In the genomic region with DNA sequence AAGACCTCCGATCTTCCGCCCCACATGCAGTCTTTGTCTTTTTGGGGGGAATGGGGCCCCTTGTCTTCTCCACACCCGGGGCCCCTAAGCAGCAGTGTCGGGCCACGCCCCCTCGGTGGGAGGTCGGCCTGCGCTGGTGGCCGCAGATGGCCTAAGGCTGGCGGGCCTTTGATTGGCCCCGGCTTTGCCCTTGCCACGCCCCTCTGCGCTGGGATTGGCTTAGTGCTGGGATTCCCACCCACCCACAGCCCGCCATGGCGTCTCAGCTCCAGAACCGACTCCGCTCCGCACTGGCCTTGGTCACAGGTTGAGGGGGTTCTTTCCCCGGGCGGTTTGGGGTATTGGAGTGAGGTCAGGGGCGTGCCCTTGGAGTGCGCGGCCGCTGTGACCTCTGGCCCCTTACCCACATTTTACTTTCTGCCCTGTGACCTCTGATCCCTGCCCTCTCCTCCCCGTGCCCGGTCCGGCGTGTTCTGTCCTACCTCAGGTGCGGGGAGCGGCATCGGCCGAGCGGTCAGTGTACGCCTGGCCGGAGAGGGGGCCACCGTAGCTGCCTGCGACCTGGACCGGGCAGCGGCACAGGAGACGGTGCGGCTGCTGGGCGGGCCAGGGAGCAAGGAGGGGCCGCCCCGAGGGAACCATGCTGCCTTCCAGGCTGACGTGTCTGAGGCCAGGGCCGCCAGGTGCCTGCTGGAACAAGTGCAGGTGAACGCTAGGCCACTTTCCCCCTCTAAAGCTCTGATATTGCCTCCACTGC, we compare ENCODE assay signal across 8 cellular contexts. TPM values are rescaled to one million over a fixed set of nuclear protein-coding genes. Genes with fewer than 3 reads are reported as not detected.
DNase-seq lines count a peak whose midpoint lies in the region; ATAC-seq and TF ChIP-seq lines count a peak whose summit lies in the region.

A gene (plus strand): TSS at position 241 of the 757 bp plus-strand sequence. CDS start 14 bp downstream, at position 255.

- H3K27me3 Mint-ChIP-seq in activated T-helper 1 cell treated with anti-CD3 and anti-CD28 coated beads, Interleukin-12 subunit alpha, Interleukin-12 subunit beta, Interleukin-2, Interleukin-4 antibody, amounts not matched to agents 30 ng/mL and 10 ng/mL and 1 ng/mL, durations not matched to agents 14 hours and 24 hours and 36 hours (ENCODE audit: insufficient read depth), result no peaks in the 10 kb centered on the region
- no peaks in the 10 kb centered on the region for H3K27me3 Mint-ChIP-seq in naive thymus-derived CD8-positive, alpha-beta T cell

- peak; percentile 91 for DNase-seq in COLO668 (lab: John Stamatoyannopoulos, UW; ENCODE audit: unreplicated experiment)
- DNase-seq in KBM-7, result peak; percentile 91
- peak; percentile 82 for DNase-seq in RKO (ENCODE audit: low spot score)
- DNase-seq in activated T-helper 1 cell treated with anti-CD3 and anti-CD28 coated beads, Interleukin-12 subunit alpha, Interleukin-12 subunit beta, Interleukin-2, Interleukin-4 antibody, amounts not matched to agents 30 ng/mL and 10 ng/mL and 1 ng/mL, durations not matched to agents 14 hours and 24 hours and 36 hours (ENCODE audit: low spot score), result peak; percentile 88
- DNase-seq in fibroblast of lung (ENCODE audit: low read depth in 2 of 2), result peak; percentile 86 to 88
- peak; percentile 78 to 94 (median 84) for DNase-seq in naive thymus-derived CD8-positive, alpha-beta T cell
- peak; percentile 91 to 96 for DNase-seq in stimulated activated CD8-positive, alpha-beta memory T cell treated with anti-CD3 and anti-CD28 coated beads, Interleukin-7, amount 100 ng/mL, for 48 hours (ENCODE audit: extremely low read depth in 1 of 2, low read depth in 1 of 2)

- H3K27me3 ChIP-seq in fibroblast of lung (ENCODE audit: control insufficient read depth, insufficient read depth, low read length), result no peaks in the 10 kb centered on the region

- POLR2A ChIA-PET in naive thymus-derived CD8-positive, alpha-beta T cell (lab: Charles Lee), result interaction anchor here (0.5 to 2.4 kb wide), 10 partner anchors 8 to 1303 kb away, joined by 3 to 18 read pairs (median 4); a partner anchor contains a TSS

- peak within 1 kb of the TSS; percentile 100 for H3K4me3 Mint-ChIP-seq in activated T-helper 1 cell treated with anti-CD3 and anti-CD28 coated beads, Interleukin-12 subunit alpha, Interleukin-12 subunit beta, Interleukin-2, Interleukin-4 antibody, amounts not matched to agents 30 ng/mL and 10 ng/mL and 1 ng/mL, durations not matched to agents 14 hours and 24 hours and 36 hours
- peak within 1 kb of the TSS; percentile 76 to 100 (median 96) for H3K4me3 Mint-ChIP-seq in naive thymus-derived CD8-positive, alpha-beta T cell

- TF ChIP-seq CTCF in fibroblast of lung (conservative IDR thresholded peaks at IDR 0.05 in 1 of 2, IDR thresholded peaks at IDR 0.05 in 1 of 2; ENCODE audit: low read depth in 1 of 2, low read length in 2 of 2), result no peak

- H3K4me1 ChIP-seq in fibroblast of lung (ENCODE audit: control insufficient read depth, extremely low read depth, insufficient read depth, low read length), result peaks cover 43% of the 10 kb centered on the region

- no peak within 1 kb of the TSS for H2AFZ ChIP-seq in fibroblast of lung (ENCODE audit: low read length)

- peak within 1 kb of the TSS; percentile 85 for H3K27ac ChIP-seq in fibroblast of lung (ENCODE audit: insufficient read depth, low read length)

- no peaks in the 10 kb centered on the region for H3K9me3 Mint-ChIP-seq in activated T-helper 1 cell treated with anti-CD3 and anti-CD28 coated beads, Interleukin-12 subunit alpha, Interleukin-12 subunit beta, Interleukin-2, Interleukin-4 antibody, amounts not matched to agents 30 ng/mL and 10 ng/mL and 1 ng/mL, durations not matched to agents 14 hours and 24 hours and 36 hours
- H3K9me3 Mint-ChIP-seq in naive thymus-derived CD8-positive, alpha-beta T cell, result no peaks in the 10 kb centered on the region

- peak within 1 kb of the TSS; percentile 61 to 73 (median 64) for H3K4me3 ChIP-seq in fibroblast of lung (replicated peaks in 1 of 4; ENCODE audit: control extremely low read depth in 1 of 4, insufficient read depth in 1 of 4, low read depth in 3 of 4, low read length in 4 of 4)

- peaks cover 69% of the 10 kb centered on the region for H3K4me1 Mint-ChIP-seq in activated T-helper 1 cell treated with anti-CD3 and anti-CD28 coated beads, Interleukin-12 subunit alpha, Interleukin-12 subunit beta, Interleukin-2, Interleukin-4 antibody, amounts not matched to agents 30 ng/mL and 10 ng/mL and 1 ng/mL, durations not matched to agents 14 hours and 24 hours and 36 hours (ENCODE audit: low read depth)
- H3K4me1 Mint-ChIP-seq in naive thymus-derived CD8-positive, alpha-beta T cell, result peaks cover 38 to 78% (median 70%) of the 10 kb centered on the region in 4 donors

- H3K4me2 ChIP-seq in fibroblast of lung (ENCODE audit: extremely low read depth, insufficient read depth, low read length), result peak within 1 kb of the TSS; percentile 99

- no peaks in the 10 kb centered on the region for H3K9me3 ChIP-seq in fibroblast of lung (ENCODE audit: control insufficient read depth, insufficient read depth, low read depth, low read length)

- H3K36me3 Mint-ChIP-seq in activated T-helper 1 cell treated with anti-CD3 and anti-CD28 coated beads, Interleukin-12 subunit alpha, Interleukin-12 subunit beta, Interleukin-2, Interleukin-4 antibody, amounts not matched to agents 30 ng/mL and 10 ng/mL and 1 ng/mL, durations not matched to agents 14 hours and 24 hours and 36 hours (ENCODE audit: low read depth), result peaks cover 36% of the 10 kb centered on the region
- H3K36me3 Mint-ChIP-seq in naive thymus-derived CD8-positive, alpha-beta T cell, result peaks cover 6 to 26% (median 12%) of the 10 kb centered on the region in 3 donors

- H3K79me2 ChIP-seq in fibroblast of lung (ENCODE audit: control insufficient read depth, insufficient read depth, low read length), result peaks cover 39% of the 10 kb centered on the region

- H4K20me1 ChIP-seq in fibroblast of lung (ENCODE audit: control insufficient read depth, extremely low read depth, insufficient read depth, low read length), result no peaks in the 10 kb centered on the region

- H3K36me3 ChIP-seq in fibroblast of lung (ENCODE audit: control insufficient read depth, insufficient read depth, low read length), result peaks cover 17% of the 10 kb centered on the region

- in situ Hi-C loops in KBM-7 (cut with MboI; ENCODE audit: low pct_unique_long_range_greater_than_20kb, low sequenced_read_pairs), result no loop called here

- peak; percentile 54 for ATAC-seq in GM21390 (IDR thresholded peaks at IDR 0.05; ENCODE audit: unreplicated experiment)
- ATAC-seq in naive thymus-derived CD8-positive, alpha-beta T cell, result peak; percentile 60 to 65

- H3K27ac Mint-ChIP-seq in activated T-helper 1 cell treated with anti-CD3 and anti-CD28 coated beads, Interleukin-12 subunit alpha, Interleukin-12 subunit beta, Interleukin-2, Interleukin-4 antibody, amounts not matched to agents 30 ng/mL and 10 ng/mL and 1 ng/mL, durations not matched to agents 14 hours and 24 hours and 36 hours, result peak within 1 kb of the TSS; percentile 96
- peak within 1 kb of the TSS; percentile 46 to 98 (median 92) for H3K27ac Mint-ChIP-seq in naive thymus-derived CD8-positive, alpha-beta T cell

- peak within 1 kb of the TSS; percentile 63 for H3K9ac ChIP-seq in fibroblast of lung (ENCODE audit: insufficient read depth, low read length)

- intact Hi-C loops in activated T-helper 1 cell treated with anti-CD3 and anti-CD28 coated beads, Interleukin-12 subunit alpha, Interleukin-12 subunit beta, Interleukin-2, Interleukin-4 antibody, amounts not matched to agents 30 ng/mL and 10 ng/mL and 1 ng/mL, durations not matched to agents 14 hours and 24 hours and 36 hours (cut with micrococcal nuclease), result loop anchor here (10.0 kb wide), 3 partner anchors 370 to 1540 kb away; a partner anchor contains a TSS

RNA-seq across cellular contexts. Expression of the gene that starts here (rescaled TPM):
- 14.8 and 15.2 TPM in 2 replicates for total RNA-seq in activated T-helper 1 cell treated with anti-CD3 and anti-CD28 coated beads, Interleukin-12 subunit alpha, Interleukin-12 subunit beta, Interleukin-2, Interleukin-4 antibody, amounts not matched to agents 30 ng/mL and 10 ng/mL and 1 ng/mL, durations not matched to agents 14 hours and 24 hours and 36 hours
- total RNA-seq in fibroblast of lung, result 11.0 and 11.4 TPM in 2 replicates
- 4.9 and 5.9 TPM in 2 replicates for polyA plus RNA-seq in fibroblast of lung
- 3.7 and 5.2 TPM in 2 replicates for polyA plus RNA-seq in fibroblast of lung (2012)
- 3.2 TPM in 1 of 2 replicates, not detected in the other for polyA minus RNA-seq in fibroblast of lung (ENCODE audit: low replicate concordance)
- total RNA-seq in naive thymus-derived CD8-positive, alpha-beta T cell, result 10 to 100 TPM; 28.7 to 29.0 TPM
- polyA plus RNA-seq in naive thymus-derived CD8-positive, alpha-beta T cell, result 10 to 100 TPM; 75.0 to 79.2 (median 75.9) TPM

Comparison
In these comparisons a context has a peak if more than half of its experiments do, and no peak if none do; other contexts are left out.
1. Peak in every context shown above with its lines: DNase-seq, ATAC-seq, H3K4me3 ChIP-seq and H3K27ac ChIP-seq.
2. RNA of the gene that starts here (polyA plus RNA-seq): 75.0 to 79.2 TPM in naive thymus-derived CD8-positive, alpha-beta T cell; 3.7 to 5.9 TPM in fibroblast of lung; every median in the first group is over 10 times any median in the second.